In the genomic region with DNA sequence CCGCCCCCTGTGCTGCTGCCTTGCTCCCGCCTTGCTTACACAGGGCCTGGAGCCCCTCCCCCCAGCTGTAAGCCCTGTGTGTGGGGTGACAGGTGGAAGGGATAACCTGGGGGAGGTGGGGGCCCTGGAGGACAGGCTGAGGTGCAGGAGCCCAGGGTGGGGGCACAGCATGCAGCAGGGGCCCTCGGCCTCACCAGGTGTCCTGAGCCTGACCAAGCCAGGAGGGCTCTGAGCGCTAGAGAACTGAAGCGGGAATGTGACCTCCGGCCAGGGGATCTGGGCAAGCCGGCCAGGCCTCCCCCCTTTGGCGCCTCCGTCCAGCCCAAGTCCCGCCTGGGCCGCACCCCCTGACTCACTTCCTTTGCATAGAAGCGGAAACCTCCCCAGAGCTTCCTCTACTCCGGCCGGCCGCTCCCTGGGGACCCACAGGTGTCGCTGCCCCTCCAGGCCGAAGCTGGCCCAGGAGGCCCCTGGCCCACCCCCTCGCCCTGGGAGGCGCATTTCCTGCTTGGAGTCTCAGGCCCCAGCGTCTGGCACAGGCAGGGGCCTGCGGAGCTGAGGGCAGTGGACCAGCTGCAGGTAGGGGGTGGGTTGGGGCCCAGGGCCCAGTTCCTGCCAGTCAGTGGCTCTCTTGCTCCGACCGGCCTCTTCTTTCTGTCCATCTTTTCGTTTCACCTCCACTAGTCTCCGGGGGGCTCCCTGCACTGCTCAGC, we compare ENCODE assay signal across 8 cellular contexts. TPM values are rescaled to one million over a fixed set of nuclear protein-coding genes. Genes with fewer than 3 reads are reported as not detected.
DNase-seq lines count a peak whose midpoint lies in the region; ATAC-seq and TF ChIP-seq lines count a peak whose summit lies in the region.

A gene (plus strand): TSS at position 398 of the 713 bp plus-strand sequence. CDS start 964 bp downstream, outside the sequence.

- H3K27ac ChIP-seq in neutrophil = peak within 1 kb of the TSS; percentile 89

- TF ChIP-seq CTCF in GM12864 (IDR thresholded peaks at IDR 0.05; ENCODE audit: low read depth, low read length, missing control alignments) (no peak), neutrophil (IDR thresholded peaks at IDR 0.05) (peak; percentile 54)

- H3K4me3 ChIP-seq in GM12864 (ENCODE audit: low read depth, low read length) (peak within 1 kb of the TSS; percentile 69), neutrophil (ENCODE audit: low read depth in 1 of 2, low read length in 1 of 2) (peak within 1 kb of the TSS; percentile 83 to 85)

- in situ Hi-C loops in KBM-7 (cut with MboI; ENCODE audit: low pct_unique_long_range_greater_than_20kb, low sequenced_read_pairs) = no loop called here

- peaks cover 7% of the 10 kb centered on the region for H3K27me3 Mint-ChIP-seq in activated T-cell treated with anti-CD3 and anti-CD28 coated beads, Interleukin-2, amount 50 U/mL, for 72 hours (ENCODE audit: low read depth)

- H3K4me1 Mint-ChIP-seq in activated T-cell treated with anti-CD3 and anti-CD28 coated beads, Interleukin-2, amount 50 U/mL, for 72 hours (ENCODE audit: low read depth) = peaks cover 12% of the 10 kb centered on the region

- no peaks in the 10 kb centered on the region for H3K9me3 Mint-ChIP-seq in activated T-cell treated with anti-CD3 and anti-CD28 coated beads, Interleukin-2, amount 50 U/mL, for 72 hours

- peaks cover 58% of the 10 kb centered on the region for H3K36me3 ChIP-seq in neutrophil

- peak within 1 kb of the TSS; percentile 86 to 95 for H3K4me3 Mint-ChIP-seq in activated T-cell treated with anti-CD3 and anti-CD28 coated beads, Interleukin-2, amount 50 U/mL, for 72 hours

- H3K27me3 ChIP-seq in neutrophil = no peaks in the 10 kb centered on the region

- H3K27ac Mint-ChIP-seq in activated T-cell treated with anti-CD3 and anti-CD28 coated beads, Interleukin-2, amount 50 U/mL, for 72 hours = peak within 1 kb of the TSS; percentile 4

- peak; percentile 68 for ATAC-seq in GM21528 (IDR thresholded peaks at IDR 0.05; ENCODE audit: low FRiP score, unreplicated experiment)
- peak; percentile 75 to 86 for ATAC-seq in activated T-cell treated with anti-CD3 and anti-CD28 coated beads, Interleukin-2, amount 50 U/mL, for 72 hours (replicated peaks in 1 of 2)

- no peak for DNase-seq in GM12864 (ENCODE audit: low read depth)
- peak; percentile 85 for DNase-seq in KBM-7
- peak; percentile 58 to 73 for DNase-seq in activated T-cell treated with anti-CD3 and anti-CD28 coated beads, Interleukin-2, amount 50 U/mL, for 72 hours
- DNase-seq in germinal center (ENCODE audit: low spot score) = peak; percentile 69
- DNase-seq in cerebellar nuclear complex (lab: John Stamatoyannopoulos, UW) = no peak
- DNase-seq in NCI-H128 (lab: John Stamatoyannopoulos, UW; ENCODE audit: unreplicated experiment) = no peak

- H3K9me3 ChIP-seq in neutrophil = no peaks in the 10 kb centered on the region

- peaks cover 0 to 2% of the 10 kb centered on the region in 2 donors for H3K36me3 Mint-ChIP-seq in activated T-cell treated with anti-CD3 and anti-CD28 coated beads, Interleukin-2, amount 50 U/mL, for 72 hours (ENCODE audit: insufficient read depth in 2 of 2)

- H3K4me1 ChIP-seq in neutrophil (ENCODE audit: control insufficient read depth in 1 of 2, insufficient read depth in 1 of 2, low read depth in 1 of 2, low read length in 1 of 2) = peaks cover 15 to 22% of the 10 kb centered on the region in 2 experiments

RNA-seq across cellular contexts. Expression of the gene that starts here (rescaled TPM):
- 1 to 10 TPM; 4.3 to 8.3 TPM for total RNA-seq in activated T-cell treated with anti-CD3 and anti-CD28 coated beads, Interleukin-2, amount 50 U/mL, for 72 hours

Comparison
In these comparisons a context has a peak if more than half of its experiments do, and no peak if none do; other contexts are left out.
1. DNase-seq: peak in KBM-7 (single experiment), activated T-cell treated with anti-CD3 and anti-CD28 coated beads, Interleukin-2, amount 50 U/mL, for 72 hours (2 of 2) and germinal center (single experiment); none in GM12864 (single experiment), cerebellar nuclear complex (0 of 2) and NCI-H128 (single experiment).